ENCODE assay signal across 12 cellular contexts in the genomic region with DNA sequence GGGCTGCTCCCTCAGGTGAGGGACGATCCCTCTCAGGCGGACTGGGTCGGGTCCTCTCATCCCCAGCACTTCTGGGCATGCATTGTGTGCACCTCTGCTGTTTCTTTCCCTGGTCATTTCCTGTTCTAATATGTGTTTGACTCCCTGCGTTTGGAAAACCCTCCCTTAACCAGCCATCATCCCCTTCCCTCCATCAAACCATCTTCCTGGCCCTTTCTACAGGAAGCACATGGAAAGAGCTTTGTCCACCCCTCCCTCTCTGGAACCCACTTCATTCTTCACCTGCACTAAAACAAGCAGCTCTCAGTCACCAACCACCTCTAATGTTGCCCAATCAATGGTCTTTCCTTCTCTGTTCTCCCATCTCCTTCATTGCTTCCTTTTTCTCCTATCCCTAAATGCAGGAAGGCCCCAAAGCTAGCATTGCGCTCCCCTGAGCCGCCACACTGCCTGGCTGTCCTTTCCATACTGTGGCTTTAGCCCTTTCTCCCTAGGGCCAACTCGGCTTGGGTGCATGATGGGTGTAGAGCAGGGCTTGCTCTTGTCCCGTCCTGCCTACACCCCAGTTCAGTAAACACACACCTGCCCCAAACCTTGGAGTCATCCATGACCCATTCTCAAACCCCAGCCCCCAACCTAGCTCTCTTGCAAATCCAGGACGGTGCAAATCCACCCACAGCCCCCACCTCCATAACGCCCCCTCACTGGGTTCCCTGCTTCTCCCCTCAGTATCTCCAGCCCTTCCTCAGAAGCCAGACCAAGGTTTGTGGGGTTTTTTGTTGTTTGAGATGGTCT. TPM values are rescaled to one million over a fixed set of nuclear protein-coding genes. Genes with fewer than 3 reads are reported as not detected.
DNase-seq lines count a peak whose midpoint lies in the region; ATAC-seq and TF ChIP-seq lines count a peak whose summit lies in the region.
"Had no signal": no experiment of that assay in that cellular context is flagged by ENCODE, and none has a peak within 500 bp of the region (broad histone marks: within the 10 kb centered on the region; RNA-seq: fewer than 3 reads in every experiment).

No MANE protein-coding gene starts in this region.

- H3K27ac Mint-ChIP-seq in CD4-positive, alpha-beta memory T cell, result peak overlapping the region in 6 of 7 donors; percentile 29 to 90 (median 74)
- H3K27ac Mint-ChIP-seq in activated CD8-positive, alpha-beta T cell treated with anti-CD3 and anti-CD28 coated beads, Interleukin-2, amount 10 ng/mL, durations not matched to agents 7 days and 5 days, result peak overlapping the region; percentile 37
- H3K27ac Mint-ChIP-seq in memory B cell, result peak overlapping the region; percentile 36

- peaks cover 0 to 4% of the 10 kb centered on the region in 2 donors for H3K27me3 Mint-ChIP-seq in CD4-positive, alpha-beta memory T cell
- peaks cover 9% of the 10 kb centered on the region for H3K27me3 Mint-ChIP-seq in activated CD8-positive, alpha-beta T cell treated with anti-CD3 and anti-CD28 coated beads, Interleukin-2, amount 10 ng/mL, durations not matched to agents 7 days and 5 days (ENCODE audit: low read depth)
- H3K27me3 Mint-ChIP-seq in memory B cell, result peaks cover 6% of the 10 kb centered on the region

- peaks cover 2 to 11% (median 8%) of the 10 kb centered on the region in 4 donors for H3K4me1 Mint-ChIP-seq in CD4-positive, alpha-beta memory T cell
- peaks cover 8% of the 10 kb centered on the region for H3K4me1 Mint-ChIP-seq in activated CD8-positive, alpha-beta T cell treated with anti-CD3 and anti-CD28 coated beads, Interleukin-2, amount 10 ng/mL, durations not matched to agents 7 days and 5 days (ENCODE audit: low read depth)
- H3K4me1 Mint-ChIP-seq in memory B cell, result peaks cover 16% of the 10 kb centered on the region

- H3K27me3 ChIP-seq in CD4-positive, alpha-beta memory T cell (ENCODE audit: insufficient read depth, low read length), result no peaks in the 10 kb centered on the region
- H3K27me3 ChIP-seq: Peyer's patch had no signal

- H3K4me3 Mint-ChIP-seq in CD4-positive, alpha-beta memory T cell, result no peak overlapping the region
- no peak overlapping the region for H3K4me3 Mint-ChIP-seq in activated CD8-positive, alpha-beta T cell treated with anti-CD3 and anti-CD28 coated beads, Interleukin-2, amount 10 ng/mL, durations not matched to agents 7 days and 5 days
- H3K4me3 Mint-ChIP-seq in memory B cell, result no peak overlapping the region

- TF ChIP-seq POLR2A in GM19193 (IDR thresholded peaks at IDR 0.05; ENCODE audit: extremely low read depth, insufficient read depth, insufficient read length), result peak; percentile 22

- no peak for DNase-seq in CD4-positive, alpha-beta memory T cell
- DNase-seq in activated CD8-positive, alpha-beta T cell treated with anti-CD3 and anti-CD28 coated beads, Interleukin-2, amount 10 ng/mL, durations not matched to agents 7 days and 5 days, result no peak
- DNase-seq in memory B cell (ENCODE audit: low spot score in 2 of 2), result no peak
- no peak for DNase-seq in pons (ENCODE audit: low spot score)
- DNase-seq in C1 segment of cervical spinal cord (lab: John Stamatoyannopoulos, UW), result no peak
- DNase-seq: amniotic stem cell, DMS153, NCI-H1694 treated with DMSO at 0.1 percent for 48 hours had no signal

- peaks cover 3% of the 10 kb centered on the region for H3K4me1 ChIP-seq in CD4-positive, alpha-beta memory T cell (ENCODE audit: insufficient read depth, low read length)

- no peak overlapping the region for H3K4me3 ChIP-seq in CD4-positive, alpha-beta memory T cell (ENCODE audit: low read length in 2 of 2)
- H3K4me3 ChIP-seq: Peyer's patch had no signal

- POLR2A ChIA-PET in CD4-positive, alpha-beta memory T cell (lab: Charles Lee; ENCODE audit: partially characterized antibody), result interaction anchor here (0.7 kb wide), 1 partner anchor 13 kb away, joined by 3 read pairs; no protein-coding TSS in a partner anchor
- POLR2A ChIA-PET in activated CD8-positive, alpha-beta T cell treated with anti-CD3 and anti-CD28 coated beads, Interleukin-2, amount 10 ng/mL, durations not matched to agents 7 days and 5 days (lab: Charles Lee), result interaction anchor here (1.0 to 1.7 kb wide), 2 partner anchors 12 to 30 kb away, joined by 4 read pairs; no protein-coding TSS in a partner anchor

- intact Hi-C loops in CD4-positive, alpha-beta memory T cell (cut with micrococcal nuclease), result no loop called here

- no peak for ATAC-seq in activated CD8-positive, alpha-beta T cell treated with anti-CD3 and anti-CD28 coated beads, Interleukin-2, amount 10 ng/mL, durations not matched to agents 7 days and 5 days
- peak; percentile 16 for ATAC-seq in memory B cell (ENCODE audit: low read depth)
- ATAC-seq in HG02885 (IDR thresholded peaks at IDR 0.05; ENCODE audit: poor library complexity, unreplicated experiment), result no peak
- no peak for ATAC-seq in HG03442 (IDR thresholded peaks at IDR 0.05; ENCODE audit: unreplicated experiment)

- H3K36me3 ChIP-seq in CD4-positive, alpha-beta memory T cell (ENCODE audit: insufficient read depth, low read length), result peaks cover 43% of the 10 kb centered on the region

- no peak overlapping the region for H3K27ac ChIP-seq in CD4-positive, alpha-beta memory T cell (ENCODE audit: low read depth, low read length)

- no peaks in the 10 kb centered on the region for H3K9me3 ChIP-seq in CD4-positive, alpha-beta memory T cell (ENCODE audit: control insufficient read depth in 1 of 2, low read length in 2 of 2)
- H3K9me3 ChIP-seq: Peyer's patch had no signal

- H3K9me3 Mint-ChIP-seq in CD4-positive, alpha-beta memory T cell, result no peaks in the 10 kb centered on the region
- no peaks in the 10 kb centered on the region for H3K9me3 Mint-ChIP-seq in activated CD8-positive, alpha-beta T cell treated with anti-CD3 and anti-CD28 coated beads, Interleukin-2, amount 10 ng/mL, durations not matched to agents 7 days and 5 days (ENCODE audit: insufficient read depth)
- no peaks in the 10 kb centered on the region for H3K9me3 Mint-ChIP-seq in memory B cell

- H3K36me3 Mint-ChIP-seq in CD4-positive, alpha-beta memory T cell, result peaks cover 36 to 48% of the 10 kb centered on the region in 2 donors
- peaks cover 45% of the 10 kb centered on the region for H3K36me3 Mint-ChIP-seq in activated CD8-positive, alpha-beta T cell treated with anti-CD3 and anti-CD28 coated beads, Interleukin-2, amount 10 ng/mL, durations not matched to agents 7 days and 5 days (ENCODE audit: low read depth)
- peaks cover 28% of the 10 kb centered on the region for H3K36me3 Mint-ChIP-seq in memory B cell

- CTCF ChIA-PET in CD4-positive, alpha-beta memory T cell (lab: Charles Lee; ENCODE audit: partially characterized antibody), result no interaction called here
- CTCF ChIA-PET in activated CD8-positive, alpha-beta T cell treated with anti-CD3 and anti-CD28 coated beads, Interleukin-2, amount 10 ng/mL, durations not matched to agents 7 days and 5 days (lab: Charles Lee), result no interaction called here

RNA-seq across cellular contexts. Expression of gene GAS2L1, which starts 5.4 kb away (rescaled TPM):
- total RNA-seq in CD4-positive, alpha-beta memory T cell, result 1 to 10 TPM in 1 of 2 experiments, under 1 TPM in 1; 0.47 to 1.2 TPM
- under 1 TPM; 0.81 to 0.88 TPM for polyA plus RNA-seq in CD4-positive, alpha-beta memory T cell
- total RNA-seq in activated CD8-positive, alpha-beta T cell treated with anti-CD3 and anti-CD28 coated beads, Interleukin-2, amount 10 ng/mL, durations not matched to agents 7 days and 5 days, result 10 to 100 TPM; 10.9 to 11.4 TPM

RNA-seq across cellular contexts. Expression of gene RASL10A, which starts 14.5 kb away (rescaled TPM):
- under 1 TPM; 0.36 to 0.79 TPM for total RNA-seq in CD4-positive, alpha-beta memory T cell
- not detected for polyA plus RNA-seq in CD4-positive, alpha-beta memory T cell
- 1 to 10 TPM; 1.4 to 1.6 TPM for total RNA-seq in activated CD8-positive, alpha-beta T cell treated with anti-CD3 and anti-CD28 coated beads, Interleukin-2, amount 10 ng/mL, durations not matched to agents 7 days and 5 days

RNA-seq across cellular contexts. Expression of gene EWSR1, which starts 32.9 kb away (rescaled TPM):
- total RNA-seq in CD4-positive, alpha-beta memory T cell, result 100 to 1,000 TPM; 247 to 250 TPM
- polyA plus RNA-seq in CD4-positive, alpha-beta memory T cell, result 100 to 1,000 TPM; 192 to 210 TPM
- 100 to 1,000 TPM; 323 to 326 TPM for total RNA-seq in activated CD8-positive, alpha-beta T cell treated with anti-CD3 and anti-CD28 coated beads, Interleukin-2, amount 10 ng/mL, durations not matched to agents 7 days and 5 days

RNA-seq across cellular contexts. Expression of gene RHBDD3, which starts 33.2 kb away (rescaled TPM):
- 10 to 100 TPM; 14.2 to 16.1 TPM for total RNA-seq in CD4-positive, alpha-beta memory T cell
- polyA plus RNA-seq in CD4-positive, alpha-beta memory T cell, result 1 to 10 TPM; 7.8 to 8.0 TPM
- 10 to 100 TPM; 30.0 to 34.7 TPM for total RNA-seq in activated CD8-positive, alpha-beta T cell treated with anti-CD3 and anti-CD28 coated beads, Interleukin-2, amount 10 ng/mL, durations not matched to agents 7 days and 5 days

Comparison
In these comparisons a context has a peak if more than half of its experiments do, and no peak if none do; other contexts are left out.
1. RNA of gene GAS2L1, which starts 5.4 kb away (total RNA-seq): 10.9 to 11.4 TPM in activated CD8-positive, alpha-beta T cell treated with anti-CD3 and anti-CD28 coated beads, Interleukin-2, amount 10 ng/mL, durations not matched to agents 7 days and 5 days; 0.47 to 1.2 TPM in CD4-positive, alpha-beta memory T cell; every median in the first group is over 4 times any median in the second.
2. Peak in every context shown above with its lines, with median percentiles within 50 percentile points of each other: H3K27ac Mint-ChIP-seq.